10 cellular contexts compared by ENCODE assay signal in the genomic region with DNA sequence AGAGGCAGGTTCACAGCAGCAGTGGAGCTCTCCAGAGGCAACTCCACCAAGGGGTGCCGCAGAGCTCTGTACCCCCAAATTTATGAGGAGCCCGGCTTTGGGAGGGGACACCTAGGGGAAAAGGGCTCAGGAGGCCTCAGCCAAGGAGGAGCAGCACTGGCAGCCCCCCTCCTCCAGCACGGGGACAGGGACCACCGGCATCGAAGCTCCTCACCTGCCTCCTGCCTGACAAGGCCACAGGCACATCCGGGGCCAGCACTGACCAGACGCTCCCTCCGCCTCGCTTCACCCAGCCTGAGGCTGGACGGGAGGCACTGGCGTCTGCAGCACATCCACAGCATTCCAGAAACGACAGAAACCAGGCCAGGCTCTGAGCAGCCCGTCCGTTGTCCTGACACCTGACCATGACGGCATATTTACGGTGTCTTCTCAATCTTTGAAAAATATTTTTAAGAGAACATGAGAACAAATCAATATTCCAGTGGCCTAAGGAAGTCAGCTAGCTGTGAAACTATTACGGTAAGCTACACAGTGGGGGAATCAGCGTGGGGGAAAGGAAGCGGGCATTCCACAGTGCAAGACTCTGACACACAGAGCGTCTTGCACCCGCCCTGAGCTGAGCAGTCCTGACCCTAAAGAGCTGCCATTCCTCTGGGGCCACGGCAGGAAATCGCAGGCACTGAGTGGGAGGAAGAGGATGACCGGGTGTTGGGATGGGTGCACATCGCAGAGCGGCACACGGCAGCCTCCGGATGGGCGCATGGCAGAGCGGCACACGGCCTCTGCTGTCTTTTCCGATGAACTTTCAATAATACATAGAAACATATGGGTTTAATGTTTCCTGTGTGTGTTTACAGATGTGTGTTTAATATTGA. TPM values are rescaled to one million over a fixed set of nuclear protein-coding genes. Genes with fewer than 3 reads are reported as not detected.
DNase-seq lines count a peak whose midpoint lies in the region; ATAC-seq and TF ChIP-seq lines count a peak whose summit lies in the region.
"Had no signal": no experiment of that assay in that cellular context is flagged by ENCODE, and none has a peak within 500 bp of the region (broad histone marks: within the 10 kb centered on the region; RNA-seq: fewer than 3 reads in every experiment).

No MANE protein-coding gene starts in this region.

- peak; percentile 33 for DNase-seq in CD14-positive monocyte (ENCODE audit: low spot score)
- DNase-seq in RWPE2 (ENCODE audit: low spot score): peak; percentile 21
- DNase-seq in foreskin fibroblast: peak; percentile 52 to 56
- peak; percentile 6 for DNase-seq in omental fat pad (ENCODE audit: low spot score)
- no peak for DNase-seq in NCI-H2029 treated with DMSO at 0.1 percent for 48 hours (lab: John Stamatoyannopoulos, UW)
- DNase-seq in ACHN: no peak
- DNase-seq in NCI-H1436 (lab: John Stamatoyannopoulos, UW): no peak
- DNase-seq: NCI-H2171 treated with DMSO at 0.1 percent for 48 hours had no signal

- H3K27me3 ChIP-seq in RWPE2 (ENCODE audit: insufficient read depth, poor library complexity, severe bottlenecking): no peaks in the 10 kb centered on the region

- no peaks in the 10 kb centered on the region for H3K36me3 ChIP-seq in RWPE2 (ENCODE audit: low read depth)

- no peak overlapping the region for H3K4me3 ChIP-seq in RWPE2 (ENCODE audit: severe bottlenecking)
- H3K4me3 ChIP-seq in foreskin fibroblast (ENCODE audit: low read depth in 1 of 2, low read length in 2 of 2): no peak overlapping the region
- H3K4me3 ChIP-seq: GM12878 had no signal

- TF ChIP-seq CTCF in CD14-positive monocyte (IDR thresholded peaks at IDR 0.05): no peak
- no peak for TF ChIP-seq CTCF in RWPE2 (IDR thresholded peaks at IDR 0.05; ENCODE audit: poor library complexity, severe bottlenecking)
- TF ChIP-seq CTCF in foreskin fibroblast (IDR thresholded peaks at IDR 0.05; ENCODE audit: low read depth, low read length): no peak
- TF ChIP-seq CTCF in omental fat pad (IDR thresholded peaks at IDR 0.05): no peak

- H3K27me3 Mint-ChIP-seq in CD14-positive monocyte (ENCODE audit: low read depth in 3 of 3): peaks cover 0 to 3% (median 0%) of the 10 kb centered on the region in 3 donors

- H3K4me1 ChIP-seq in RWPE2 (ENCODE audit: insufficient read depth, poor library complexity, severe bottlenecking): no peaks in the 10 kb centered on the region

- peaks cover 26% of the 10 kb centered on the region for H3K4me1 Mint-ChIP-seq in CD14-positive monocyte

- ATAC-seq in RWPE2 (ENCODE audit: low read depth) (no peak), omental fat pad (ENCODE audit: low FRiP score) (no peak), GM18502 (IDR thresholded peaks at IDR 0.05; ENCODE audit: poor library complexity, unreplicated experiment) (no peak)
- ATAC-seq: GM12878 had no signal

- H3K27ac Mint-ChIP-seq in CD14-positive monocyte: peak overlapping the region in 3 of 7 donors; percentile 51 to 64 (median 54)

- intact Hi-C loops in CD14-positive monocyte (cut with micrococcal nuclease): no loop called here

- in situ Hi-C loops in ACHN (cut with HindIII; ENCODE audit: low pct_ligation_motif_present, low pct_unique_long_range_greater_than_20kb, low sequenced_read_pairs): no loop called here

- H3K9me3 Mint-ChIP-seq in CD14-positive monocyte: peaks cover 0 to 4% (median 0%) of the 10 kb centered on the region in 7 donors

- H3K27ac ChIP-seq in RWPE2 (ENCODE audit: poor library complexity, severe bottlenecking): no peak overlapping the region

- H3K36me3 Mint-ChIP-seq in CD14-positive monocyte: peaks cover 24 to 42% of the 10 kb centered on the region in 2 donors

- H3K9me3 ChIP-seq in RWPE2 (ENCODE audit: severe bottlenecking): no peaks in the 10 kb centered on the region

- H3K4me3 Mint-ChIP-seq in CD14-positive monocyte: no peak overlapping the region

RNA-seq across cellular contexts. Expression of a gene that starts 26.8 kb away (rescaled TPM):
- 10 to 100 TPM in 1 of 2 donors, 1 to 10 TPM in 1; 9.0 to 16.6 TPM for polyA plus RNA-seq in CD14-positive monocyte
- 10 to 100 TPM; 28.1 to 73.4 (median 56.8) TPM for total RNA-seq in omental fat pad

Comparison
In these comparisons a context has a peak if more than half of its experiments do, and no peak if none do; other contexts are left out.
1. DNase-seq: peak in CD14-positive monocyte (single experiment), RWPE2 (single experiment), foreskin fibroblast (2 of 2) and omental fat pad (single experiment); none in NCI-H2029 treated with DMSO at 0.1 percent for 48 hours (single experiment), ACHN (single experiment) and NCI-H1436 (single experiment).